ENCODE assay signal across 24 cellular contexts in genomic region chr1:248083864-248084263, GRCh38. TPM values are rescaled to one million over a fixed set of nuclear protein-coding genes. Genes with fewer than 3 reads are reported as not detected.
"Had no signal": no experiment of that assay in that cellular context is flagged by ENCODE, and none has a peak within 500 bp of the region (broad histone marks: within the 10 kb centered on the region; RNA-seq: fewer than 3 reads in every experiment).

No MANE protein-coding gene starts in this region.

RNA-seq across cellular contexts. Expression of gene OR2L13, which starts 11.1 kb away (rescaled TPM):
- total RNA-seq: heart left ventricle, heart right ventricle, hepatocyte, kidney, kidney epithelial cell, left cardiac atrium, left colon, left lobe of liver, left lung, left ventricle myocardium inferior, left ventricle myocardium superior, liver, lower leg skin, lower lobe of right lung, lung, lung microvascular endothelial cell, mammary epithelial cell, mesenteric fat pad, mesothelial cell of epicardium, mucosa of gallbladder had no signal
- polyA plus RNA-seq: heart left ventricle, heart right ventricle, hepatocyte, immature natural killer cell, keratinocyte, liver, mammary epithelial cell had no signal

RNA-seq across cellular contexts. Expression of gene OR2L3, which starts 37.2 kb away (rescaled TPM):
- total RNA-seq: heart left ventricle, heart right ventricle, hepatocyte, kidney, left cardiac atrium, left colon, left lobe of liver, left lung, left ventricle myocardium inferior, left ventricle myocardium superior, lower lobe of right lung, lung, lung microvascular endothelial cell, mesenteric fat pad, mesothelial cell of epicardium, mononuclear cell, mucosa of descending colon, mucosa of gallbladder had no signal
- polyA plus RNA-seq: heart left ventricle, heart right ventricle, hepatocyte, immature natural killer cell, keratinocyte, liver, lung, mammary epithelial cell had no signal

RNA-seq across cellular contexts. Expression of gene OR2L2, which starts 54.0 kb away (rescaled TPM):
- total RNA-seq: hepatocyte, kidney epithelial cell, left ventricle myocardium inferior, liver, lower leg skin, lower lobe of right lung had no signal
- polyA plus RNA-seq: heart left ventricle, heart right ventricle, lung, mammary epithelial cell had no signal
